2 cellular contexts compared by ENCODE assay signal in the genomic region with DNA sequence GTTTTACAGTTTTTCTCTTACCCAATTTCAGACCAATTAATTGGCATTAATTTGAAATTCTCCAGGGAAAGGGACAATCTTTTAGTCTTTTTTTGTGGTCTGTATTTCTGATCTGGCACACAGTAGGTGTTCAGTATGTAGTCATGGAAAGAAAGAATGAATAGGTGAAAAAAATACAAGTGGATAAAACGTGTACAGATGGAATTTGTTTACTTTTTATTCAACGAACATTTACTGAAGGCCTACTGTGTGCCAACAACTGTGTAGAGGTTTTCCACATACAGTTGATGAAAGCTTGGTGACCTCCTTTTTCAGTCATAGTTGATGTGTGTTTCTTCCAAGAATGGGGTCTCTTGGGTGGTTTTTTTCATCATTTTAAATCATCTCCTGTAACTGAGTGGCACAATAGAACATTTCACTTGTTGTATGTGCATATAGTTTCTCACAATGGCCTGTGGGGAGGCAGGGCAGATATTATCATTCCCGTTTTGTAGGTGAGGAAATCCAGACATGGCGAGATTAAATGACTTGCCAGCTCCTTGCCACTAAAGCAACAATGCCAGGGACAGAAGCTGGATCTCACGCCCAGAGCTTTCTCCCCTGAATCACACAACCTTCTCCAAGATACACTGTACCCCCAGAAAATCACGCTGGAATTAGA.
TF ChIP-seq lines count a peak whose summit lies in the region.

No MANE protein-coding gene starts in this region.

TF ChIP-seq in HepG2, 621 proteins besides CTCF, POLR2A, EP300 and RAD21:
- TF ChIP-seq EZH2 (conservative IDR thresholded peaks at IDR 0.05; ENCODE audit: low read depth, low read length) (no peak), ZNF501 (CRISPR knock-in tag; IDR thresholded peaks at IDR 0.05) (no peak), U2AF2 (IDR thresholded peaks at IDR 0.05; ENCODE audit: low read depth, low read length) (no peak), ZKSCAN1 (IDR thresholded peaks at IDR 0.05; ENCODE audit: low read length) (peak; percentile 97)
- TF ChIP-seq, protein P1, sequence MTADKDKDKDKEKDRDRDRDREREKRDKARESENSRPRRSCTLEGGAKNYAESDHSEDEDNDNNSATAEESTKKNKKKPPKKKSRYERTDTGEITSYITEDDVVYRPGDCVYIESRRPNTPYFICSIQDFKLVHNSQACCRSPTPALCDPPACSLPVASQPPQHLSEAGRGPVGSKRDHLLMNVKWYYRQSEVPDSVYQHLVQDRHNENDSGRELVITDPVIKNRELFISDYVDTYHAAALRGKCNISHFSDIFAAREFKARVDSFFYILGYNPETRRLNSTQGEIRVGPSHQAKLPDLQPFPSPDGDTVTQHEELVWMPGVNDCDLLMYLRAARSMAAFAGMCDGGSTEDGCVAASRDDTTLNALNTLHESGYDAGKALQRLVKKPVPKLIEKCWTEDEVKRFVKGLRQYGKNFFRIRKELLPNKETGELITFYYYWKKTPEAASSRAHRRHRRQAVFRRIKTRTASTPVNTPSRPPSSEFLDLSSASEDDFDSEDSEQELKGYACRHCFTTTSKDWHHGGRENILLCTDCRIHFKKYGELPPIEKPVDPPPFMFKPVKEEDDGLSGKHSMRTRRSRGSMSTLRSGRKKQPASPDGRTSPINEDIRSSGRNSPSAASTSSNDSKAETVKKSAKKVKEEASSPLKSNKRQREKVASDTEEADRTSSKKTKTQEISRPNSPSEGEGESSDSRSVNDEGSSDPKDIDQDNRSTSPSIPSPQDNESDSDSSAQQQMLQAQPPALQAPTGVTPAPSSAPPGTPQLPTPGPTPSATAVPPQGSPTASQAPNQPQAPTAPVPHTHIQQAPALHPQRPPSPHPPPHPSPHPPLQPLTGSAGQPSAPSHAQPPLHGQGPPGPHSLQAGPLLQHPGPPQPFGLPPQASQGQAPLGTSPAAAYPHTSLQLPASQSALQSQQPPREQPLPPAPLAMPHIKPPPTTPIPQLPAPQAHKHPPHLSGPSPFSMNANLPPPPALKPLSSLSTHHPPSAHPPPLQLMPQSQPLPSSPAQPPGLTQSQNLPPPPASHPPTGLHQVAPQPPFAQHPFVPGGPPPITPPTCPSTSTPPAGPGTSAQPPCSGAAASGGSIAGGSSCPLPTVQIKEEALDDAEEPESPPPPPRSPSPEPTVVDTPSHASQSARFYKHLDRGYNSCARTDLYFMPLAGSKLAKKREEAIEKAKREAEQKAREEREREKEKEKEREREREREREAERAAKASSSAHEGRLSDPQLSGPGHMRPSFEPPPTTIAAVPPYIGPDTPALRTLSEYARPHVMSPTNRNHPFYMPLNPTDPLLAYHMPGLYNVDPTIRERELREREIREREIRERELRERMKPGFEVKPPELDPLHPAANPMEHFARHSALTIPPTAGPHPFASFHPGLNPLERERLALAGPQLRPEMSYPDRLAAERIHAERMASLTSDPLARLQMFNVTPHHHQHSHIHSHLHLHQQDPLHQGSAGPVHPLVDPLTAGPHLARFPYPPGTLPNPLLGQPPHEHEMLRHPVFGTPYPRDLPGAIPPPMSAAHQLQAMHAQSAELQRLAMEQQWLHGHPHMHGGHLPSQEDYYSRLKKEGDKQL (CRISPR knock-in tag; IDR thresholded peaks at IDR 0.05; ENCODE audit: low read depth): no peak
TF ChIP-seq in HepG2: peak in this region for 1.

TF ChIP-seq in GM12878, 131 proteins besides CTCF, POLR2A, EP300 and RAD21:
- peak; percentile 16; the same call in 1 of the 2 replicates for TF ChIP-seq BMI1 (IDR thresholded peaks at IDR 0.05; ENCODE audit: borderline replicate concordance)
- TF ChIP-seq SMAD5 (IDR thresholded peaks at IDR 0.05; ENCODE audit: low read depth): no peak
